Comparison of ENCODE assay signal across 13 cellular contexts in the genomic region with DNA sequence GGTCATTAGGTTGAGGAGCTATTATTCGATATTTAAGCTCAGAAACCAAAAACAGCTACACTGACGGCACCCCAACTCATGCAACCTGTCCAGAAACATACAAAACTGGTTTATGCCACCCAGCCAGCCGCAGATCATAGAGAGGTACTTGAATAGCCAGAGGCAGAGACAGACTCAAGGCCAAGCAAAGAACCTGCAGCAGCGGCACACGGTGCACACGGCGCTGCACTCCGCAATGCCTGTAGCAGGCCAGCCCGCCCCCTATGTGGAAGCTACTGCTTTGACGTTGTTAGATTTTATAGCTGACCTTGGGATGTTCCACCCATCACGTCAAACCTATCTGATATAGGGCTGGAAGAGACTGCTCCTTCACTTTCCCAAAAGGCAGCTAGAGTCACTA. TPM values are rescaled to one million over a fixed set of nuclear protein-coding genes. Genes with fewer than 3 reads are reported as not detected.
A peak's percentile ranks its signal among the peaks of the same experiment; 100 is the strongest.
DNase-seq lines count a peak whose midpoint lies in the region; TF ChIP-seq lines count a peak whose summit lies in the region.
"Had no signal": no experiment of that assay in that cellular context is flagged by ENCODE, and none has a peak within 500 bp of the region (broad histone marks: within the 10 kb centered on the region; RNA-seq: fewer than 3 reads in every experiment).

No MANE protein-coding gene starts in this region.

- H3F3A ChIP-seq in OCI-LY1 (ENCODE audit: insufficient read depth, low read length): no peaks in the 10 kb centered on the region

- dilution Hi-C loops in mammary epithelial cell (cut with HindIII; ENCODE audit: low sequenced_read_pairs): no loop called here

- in situ Hi-C loops in mammary epithelial cell (cut with MboI; ENCODE audit: low sequenced_read_pairs in 2 of 2): no loop called here

- intact Hi-C loops in mammary epithelial cell (cut with micrococcal nuclease) (loop anchor here (1.0 to 10.0 kb wide), 4 partner anchors 16 to 639 kb away; a partner anchor contains a TSS), MCF 10A (cut with micrococcal nuclease) (loop anchor here (1.0 to 2.0 kb wide), 3 partner anchors 17 to 311 kb away; no protein-coding TSS in a partner anchor), thyroid gland (cut with DNase I) (loop anchor here (10.0 kb wide), 1 partner anchor 199 kb away; a partner anchor contains a TSS), CD14-positive monocyte (cut with micrococcal nuclease) (loop anchor here in 1 of 2 donors (2.0 kb wide), 1 partner anchor 17 kb away; no protein-coding TSS in a partner anchor)

- no peak for TF ChIP-seq POLR2A in thyroid gland (IDR thresholded peaks at IDR 0.05)

- no peaks in the 10 kb centered on the region for H3K27me3 ChIP-seq in mammary epithelial cell (ENCODE audit: insufficient read depth, low read length)
- no peaks in the 10 kb centered on the region for H3K27me3 ChIP-seq in OCI-LY1 (ENCODE audit: insufficient read depth, low read length)
- H3K27me3 ChIP-seq in hepatocyte: no peaks in the 10 kb centered on the region
- no peaks in the 10 kb centered on the region for H3K27me3 ChIP-seq in thyroid gland
- H3K27me3 ChIP-seq: dorsolateral prefrontal cortex had no signal

- 60% methylated on average over 11 of the region's 11 CpGs for WGBS in mammary epithelial cell (ENCODE audit: low coverage, missing lambda C conversion rate)
- 61% methylated on average over 11 of the region's 11 CpGs for WGBS in hepatocyte (ENCODE audit: low lambda C conversion rate, missing lambda C conversion rate)
- WGBS in thyroid gland, 2 donors: 42 to 45% methylated on average over 11 of the region's 11 CpGs

- H3K9me3 ChIP-seq in mammary epithelial cell (replicated peaks; ENCODE audit: insufficient read depth, low read length): no peaks in the 10 kb centered on the region
- no peaks in the 10 kb centered on the region for H3K9me3 ChIP-seq in OCI-LY1 (ENCODE audit: low read length)
- H3K9me3 ChIP-seq in hepatocyte (ENCODE audit: low read depth): no peaks in the 10 kb centered on the region
- no peaks in the 10 kb centered on the region for H3K9me3 ChIP-seq in thyroid gland
- H3K9me3 ChIP-seq: esophagus squamous epithelium had no signal

- H3K4me1 ChIP-seq in mammary epithelial cell (ENCODE audit: insufficient read depth, low read length) (peaks cover 4% of the 10 kb centered on the region), OCI-LY1 (ENCODE audit: insufficient read depth, low read length, severe bottlenecking) (peaks cover 75% of the 10 kb centered on the region), hepatocyte (ENCODE audit: insufficient read depth) (no peaks in the 10 kb centered on the region), thyroid gland (peaks cover 7 to 12% of the 10 kb centered on the region in 2 donors)

- H3K9me3 Mint-ChIP-seq in MCF 10A (ENCODE audit: unreplicated experiment) (no peaks in the 10 kb centered on the region), glutamatergic neuron (ENCODE audit: unreplicated experiment) (no peaks in the 10 kb centered on the region), CD14-positive monocyte (no peaks in the 10 kb centered on the region)

- POLR2A ChIA-PET in MCF 10A (lab: Yijun Ruan, JAX): interaction anchor here (1.1 to 1.8 kb wide), 2 partner anchors 12 to 312 kb away, joined by 4 to 6 read pairs; no protein-coding TSS in a partner anchor

- no peaks in the 10 kb centered on the region for H3K79me2 ChIP-seq in mammary epithelial cell (ENCODE audit: insufficient read depth, low read length)
- no peaks in the 10 kb centered on the region for H3K79me2 ChIP-seq in OCI-LY1 (ENCODE audit: insufficient read depth, low read length)
- no peaks in the 10 kb centered on the region for H3K79me2 ChIP-seq in hepatocyte

- no peak overlapping the region for H3K4me3 ChIP-seq in mammary epithelial cell (replicated peaks in 1 of 3; ENCODE audit: insufficient read depth in 1 of 3, low read depth in 2 of 3, low read length in 3 of 3)
- H3K4me3 ChIP-seq in OCI-LY1 (ENCODE audit: low read depth, low read length, poor library complexity, severe bottlenecking): peak overlapping the region; percentile 32
- no peak overlapping the region for H3K4me3 ChIP-seq in hepatocyte
- H3K4me3 ChIP-seq in thyroid gland (replicated peaks in 1 of 3): no peak overlapping the region

- CTCF ChIA-PET in mammary epithelial cell (lab: Charles Lee; ENCODE audit: low non-redundant PET): interaction anchor here (0.6 to 1.1 kb wide), 2 partner anchors 313 to 315 kb away, joined by 3 to 5 read pairs; a partner anchor contains a TSS
- CTCF ChIA-PET in MCF 10A (lab: Yijun Ruan, JAX): interaction anchor here (0.6 to 4.6 kb wide), 47 partner anchors 9 to 1058 kb away, joined by 3 to 69 read pairs (median 5); a partner anchor contains a TSS

- H2AFZ ChIP-seq in mammary epithelial cell (ENCODE audit: low read depth, low read length): peak overlapping the region; percentile 8
- no peak overlapping the region for H2AFZ ChIP-seq in OCI-LY1 (ENCODE audit: low read length)
- H2AFZ ChIP-seq in hepatocyte: no peak overlapping the region

- H3K9me2 ChIP-seq in OCI-LY1 (ENCODE audit: low read depth, low read length) (no peaks in the 10 kb centered on the region), hepatocyte (replicated peaks; ENCODE audit: insufficient read depth) (no peaks in the 10 kb centered on the region)

- H3K27ac Mint-ChIP-seq in MCF 10A (ENCODE audit: low read depth, unreplicated experiment): no peak overlapping the region
- no peak overlapping the region for H3K27ac Mint-ChIP-seq in glutamatergic neuron (ENCODE audit: unreplicated experiment)
- no peak overlapping the region for H3K27ac Mint-ChIP-seq in CD14-positive monocyte

- H3K4me3 Mint-ChIP-seq in MCF 10A (ENCODE audit: unreplicated experiment) (no peak overlapping the region), glutamatergic neuron (ENCODE audit: unreplicated experiment) (no peak overlapping the region), CD14-positive monocyte (no peak overlapping the region)

- H3K27ac ChIP-seq in mammary epithelial cell (ENCODE audit: insufficient read depth, low read depth, low read length) (no peak overlapping the region), OCI-LY1 (ENCODE audit: low read depth, low read length, poor library complexity, severe bottlenecking) (peak overlapping the region; percentile 65), hepatocyte (no peak overlapping the region), thyroid gland (no peak overlapping the region)
- H3K27ac ChIP-seq: esophagus squamous epithelium, RWPE1 had no signal

- H3K36me3 Mint-ChIP-seq in MCF 10A (ENCODE audit: insufficient read depth, unreplicated experiment) (no peaks in the 10 kb centered on the region), glutamatergic neuron (ENCODE audit: unreplicated experiment) (no peaks in the 10 kb centered on the region), CD14-positive monocyte (peaks cover 0 to 4% of the 10 kb centered on the region in 2 donors)

- H3K4me2 ChIP-seq in mammary epithelial cell (ENCODE audit: insufficient read depth, low read depth, low read length): no peak overlapping the region
- peak overlapping the region; percentile 62 for H3K4me2 ChIP-seq in OCI-LY1 (ENCODE audit: low read length)
- peak overlapping the region; percentile 67 for H3K4me2 ChIP-seq in hepatocyte

- no peak overlapping the region for H3K9ac ChIP-seq in mammary epithelial cell (ENCODE audit: insufficient read depth, low read length)
- peak overlapping the region; percentile 38; the same call in 1 of the 2 replicates for H3K9ac ChIP-seq in OCI-LY1 (ENCODE audit: low read length)

- no peak for TF ChIP-seq CTCF in mammary epithelial cell (conservative IDR thresholded peaks at IDR 0.05 in 1 of 2, IDR thresholded peaks at IDR 0.05 in 1 of 2; ENCODE audit: extremely low read depth in 1 of 2, insufficient read depth in 1 of 2, low read depth in 1 of 2, low read length in 2 of 2)
- TF ChIP-seq CTCF in MCF 10A (IDR thresholded peaks at IDR 0.05; ENCODE audit: unreplicated experiment): no peak
- peak; percentile 8; the same call in 1 of the 2 replicates for TF ChIP-seq CTCF in OCI-LY1 (IDR thresholded peaks at IDR 0.05; ENCODE audit: low read length)
- TF ChIP-seq CTCF in hepatocyte (IDR thresholded peaks at IDR 0.05; ENCODE audit: poor library complexity): no peak
- no peak for TF ChIP-seq CTCF in thyroid gland (IDR thresholded peaks at IDR 0.05)
- TF ChIP-seq CTCF in glutamatergic neuron (IDR thresholded peaks at IDR 0.05; ENCODE audit: partially characterized antibody, unreplicated experiment): no peak
- TF ChIP-seq CTCF in CD14-positive monocyte (IDR thresholded peaks at IDR 0.05): no peak

- BruUV-seq in mammary epithelial cell (replicated peaks; lab: Mats Ljungman, UMichigan) (no TSS peak), MCF 10A (replicated peaks; lab: Mats Ljungman, UMichigan) (no TSS peak)

- DNase-seq in mammary epithelial cell (no peak), MCF 10A (ENCODE audit: unreplicated experiment) (no peak), hepatocyte (ENCODE audit: low spot score) (no peak), thyroid gland (peak; percentile 51 to 60), glutamatergic neuron (no peak), CD14-positive monocyte (ENCODE audit: low spot score) (no peak)
- no peak for DNase-seq in activated naive CD4-positive, alpha-beta T cell (lab: John Stamatoyannopoulos, UW)
- DNase-seq: esophagus squamous epithelium had no signal

- H3K27me3 Mint-ChIP-seq in MCF 10A (ENCODE audit: insufficient read depth, unreplicated experiment) (peaks cover 45% of the 10 kb centered on the region), glutamatergic neuron (ENCODE audit: unreplicated experiment) (peaks cover 7% of the 10 kb centered on the region), CD14-positive monocyte (ENCODE audit: low read depth in 3 of 3) (peaks cover 0 to 3% (median 2%) of the 10 kb centered on the region in 3 donors)

- H3K36me3 ChIP-seq in mammary epithelial cell (ENCODE audit: insufficient read depth, low read length) (no peaks in the 10 kb centered on the region), OCI-LY1 (ENCODE audit: insufficient read depth, low read length) (no peaks in the 10 kb centered on the region), hepatocyte (replicated peaks; ENCODE audit: insufficient read depth, low read depth) (no peaks in the 10 kb centered on the region), thyroid gland (no peaks in the 10 kb centered on the region)
- H3K36me3 ChIP-seq: esophagus squamous epithelium had no signal

- H4K20me1 ChIP-seq in mammary epithelial cell (ENCODE audit: insufficient read depth, low read length) (no peaks in the 10 kb centered on the region), OCI-LY1 (ENCODE audit: insufficient read depth, low read length) (no peaks in the 10 kb centered on the region), hepatocyte (ENCODE audit: insufficient read depth, poor library complexity, severe bottlenecking) (no peaks in the 10 kb centered on the region)

- peaks cover 15% of the 10 kb centered on the region for H3K4me1 Mint-ChIP-seq in MCF 10A (ENCODE audit: insufficient read depth, unreplicated experiment)
- peaks cover 50% of the 10 kb centered on the region for H3K4me1 Mint-ChIP-seq in glutamatergic neuron (ENCODE audit: low read depth, unreplicated experiment)
- peaks cover 72% of the 10 kb centered on the region for H3K4me1 Mint-ChIP-seq in CD14-positive monocyte

RNA-seq across cellular contexts. Expression of a gene that starts 11.9 kb away (rescaled TPM):
- total RNA-seq in mammary epithelial cell: 1 to 10 TPM; 5.5 to 8.7 TPM
- 4.0 TPM for polyA plus RNA-seq in mammary epithelial cell
- not detected for polyA minus RNA-seq in mammary epithelial cell
- 6.2 and 6.8 TPM in 2 replicates for total RNA-seq in MCF 10A (2022)
- 4.6 and 9.8 TPM in 2 replicates for total RNA-seq in hepatocyte
- 13.5 and 19.3 TPM in 2 replicates for polyA plus RNA-seq in hepatocyte
- total RNA-seq in thyroid gland: 10 to 100 TPM; 23.1 to 34.2 (median 27.4) TPM
- total RNA-seq in glutamatergic neuron (ENCODE audit: unreplicated experiment): 19.8 TPM
- 10 to 100 TPM; 20.0 to 20.2 TPM for polyA plus RNA-seq in CD14-positive monocyte

RNA-seq across cellular contexts. Expression of a gene that starts 29.1 kb away (rescaled TPM):
- not detected for total RNA-seq in mammary epithelial cell
- not detected for polyA plus RNA-seq in mammary epithelial cell
- polyA minus RNA-seq in mammary epithelial cell: not detected
- not detected in 2 replicates for total RNA-seq in MCF 10A (2022)
- 0.16 and 0.20 TPM in 2 replicates for total RNA-seq in hepatocyte
- polyA plus RNA-seq in hepatocyte: 0.19 and 0.23 TPM in 2 replicates
- not detected for total RNA-seq in thyroid gland
- 0.59 TPM for total RNA-seq in glutamatergic neuron (ENCODE audit: unreplicated experiment)
- not detected for polyA plus RNA-seq in CD14-positive monocyte
- total RNA-seq: esophagus squamous epithelium, H4 had no signal

RNA-seq across cellular contexts. Expression of a gene that starts 45.9 kb away (rescaled TPM):
- total RNA-seq in mammary epithelial cell: not detected
- polyA plus RNA-seq in mammary epithelial cell: not detected
- not detected for polyA minus RNA-seq in mammary epithelial cell
- not detected in 2 replicates for total RNA-seq in MCF 10A (2022)
- not detected in 2 replicates for total RNA-seq in hepatocyte
- 0.40 TPM in 1 of 2 replicates, not detected in the other for polyA plus RNA-seq in hepatocyte
- under 1 TPM in 1 of 4 donors, not detected in 3; 0.40 TPM for total RNA-seq in thyroid gland
- total RNA-seq in glutamatergic neuron (ENCODE audit: unreplicated experiment): not detected
- not detected for polyA plus RNA-seq in CD14-positive monocyte
- total RNA-seq: dorsolateral prefrontal cortex, esophagus squamous epithelium, H4, right cardiac atrium had no signal

Comparison
In these comparisons a context has a peak if more than half of its experiments do, and no peak if none do; other contexts are left out.
1. DNase-seq: peak in thyroid gland (2 of 2); none in mammary epithelial cell (single experiment), MCF 10A (single experiment), hepatocyte (single experiment), glutamatergic neuron (single experiment), CD14-positive monocyte (single experiment) and activated naive CD4-positive, alpha-beta T cell (0 of 4).